Comparison of ENCODE assay signal across 32 cellular contexts in the genomic region with DNA sequence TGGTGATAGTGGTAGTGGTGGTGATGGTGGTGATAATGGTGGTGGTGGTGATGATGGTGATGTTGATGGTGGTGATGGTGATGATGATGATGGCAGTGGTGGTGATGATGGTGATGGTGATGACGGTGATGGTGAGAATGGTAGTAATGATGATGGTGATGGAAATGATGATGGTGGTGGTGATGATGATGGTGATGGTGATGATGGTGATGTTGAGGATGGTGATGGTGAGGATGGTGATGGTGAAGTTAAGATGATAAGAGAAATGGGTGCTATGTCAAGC. TPM values are rescaled to one million over a fixed set of nuclear protein-coding genes. Genes with fewer than 3 reads are reported as not detected.
"Had no signal": no experiment of that assay in that cellular context is flagged by ENCODE, and none has a peak within 500 bp of the region (broad histone marks: within the 10 kb centered on the region; RNA-seq: fewer than 3 reads in every experiment).

No MANE protein-coding gene starts in this region.

- H3K4me1 Mint-ChIP-seq: activated CD4-positive, alpha-beta memory T cell treated with anti-CD3 and anti-CD28 coated beads, Interleukin-2, amount 10 ng/mL, durations not matched to agents 7 days and 5 days; activated CD8-positive, alpha-beta memory T cell treated with anti-CD3 and anti-CD28 coated beads, Interleukin-2, amount 10 ng/mL, durations not matched to agents 7 days and 5 days; activated naive CD4-positive, alpha-beta T cell treated with anti-CD3 and anti-CD28 coated beads, Interleukin-2, amount 10 ng/mL, durations not matched to agents 7 days and 5 days had no signal

- H3K36me3 ChIP-seq: cardiac muscle cell, Peyer's patch, WERI-Rb-1 had no signal

- ATAC-seq: activated CD8-positive, alpha-beta memory T cell treated with anti-CD3 and anti-CD28 coated beads, Interleukin-2, amount 10 ng/mL, durations not matched to agents 7 days and 5 days; activated naive CD8-positive, alpha-beta T cell treated with anti-CD3 and anti-CD28 coated beads, Interleukin-2, amount 50 U/mL, for 24 hours; PC-3; Right ventricle myocardium inferior; SK-N-SH treated with all-trans-retinoic acid at 6 μM for 48 hours; T-cell had no signal

- DNase-seq: activated CD4-positive, alpha-beta memory T cell treated with anti-CD3 and anti-CD28 coated beads, Interleukin-2, amount 10 ng/mL, durations not matched to agents 7 days and 5 days; activated CD4-positive, alpha-beta T cell treated with anti-CD3 and anti-CD28 coated beads for 1 hour; activated CD4-positive, alpha-beta T cell treated with anti-CD3 and anti-CD28 coated beads for 48 hours; activated CD4-positive, CD25-positive, alpha-beta regulatory T cell; activated CD8-positive, alpha-beta memory T cell treated with anti-CD3 and anti-CD28 coated beads for 24 hours; activated CD8-positive, alpha-beta memory T cell treated with anti-CD3 and anti-CD28 coated beads, Interleukin-2, amount 10 ng/mL, durations not matched to agents 7 days and 5 days; activated CD8-positive, alpha-beta memory T cell treated with anti-CD3 and anti-CD28 coated beads, Interleukin-2, amount 50 U/mL, for 48 hours; activated effector memory CD4-positive, alpha-beta T cell treated with Interleukin-2 at 50 U/mL for 16 hours; activated naive CD4-positive, alpha-beta T cell treated with anti-CD3 and anti-CD28 coated beads, Interleukin-2, amount 10 ng/mL, durations not matched to agents 7 days and 5 days; activated naive CD8-positive, alpha-beta T cell treated with anti-CD3 and anti-CD28 coated beads, Interleukin-2, amount 50 U/mL, for 24 hours; activated T-cell treated with anti-CD3 and anti-CD28 coated beads, Interleukin-2, amount 50 U/mL, for 48 hours; Karpas-422; NCI-H1105; NCI-H1417 treated with DMSO at 0.1 percent for 48 hours; NCI-H187 treated with DMSO at 0.1 percent for 48 hours; NCI-H2081; PC-3; SIG-M5; T-helper 2 cell; T-helper 9 cell had no signal

- H3K4me3 ChIP-seq: cardiac muscle cell, Peyer's patch had no signal

- H3K4me3 Mint-ChIP-seq: activated CD4-positive, alpha-beta memory T cell treated with anti-CD3 and anti-CD28 coated beads, Interleukin-2, amount 10 ng/mL, durations not matched to agents 7 days and 5 days; activated CD8-positive, alpha-beta memory T cell treated with anti-CD3 and anti-CD28 coated beads, Interleukin-2, amount 10 ng/mL, durations not matched to agents 7 days and 5 days; activated naive CD4-positive, alpha-beta T cell treated with anti-CD3 and anti-CD28 coated beads, Interleukin-2, amount 10 ng/mL, durations not matched to agents 7 days and 5 days; activated naive CD8-positive, alpha-beta T cell; activated naive CD8-positive, alpha-beta T cell treated with anti-CD3 and anti-CD28 coated beads, Interleukin-2, amount 50 U/mL, for 24 hours; T-cell had no signal

- H3K36me3 Mint-ChIP-seq: activated CD8-positive, alpha-beta memory T cell treated with anti-CD3 and anti-CD28 coated beads, Interleukin-2, amount 10 ng/mL, durations not matched to agents 7 days and 5 days; activated naive CD4-positive, alpha-beta T cell treated with anti-CD3 and anti-CD28 coated beads, Interleukin-2, amount 10 ng/mL, durations not matched to agents 7 days and 5 days; activated naive CD8-positive, alpha-beta T cell had no signal

- H3K27ac ChIP-seq: cardiac muscle cell, Peyer's patch, RWPE1, WERI-Rb-1 had no signal

- H3K27ac Mint-ChIP-seq: activated CD4-positive, alpha-beta memory T cell treated with anti-CD3 and anti-CD28 coated beads, Interleukin-2, amount 10 ng/mL, durations not matched to agents 7 days and 5 days; activated CD8-positive, alpha-beta memory T cell treated with anti-CD3 and anti-CD28 coated beads, Interleukin-2, amount 10 ng/mL, durations not matched to agents 7 days and 5 days; activated naive CD4-positive, alpha-beta T cell treated with anti-CD3 and anti-CD28 coated beads, Interleukin-2, amount 10 ng/mL, durations not matched to agents 7 days and 5 days; activated naive CD8-positive, alpha-beta T cell; activated naive CD8-positive, alpha-beta T cell treated with anti-CD3 and anti-CD28 coated beads, Interleukin-2, amount 50 U/mL, for 24 hours; T-cell had no signal

RNA-seq across cellular contexts. Expression of a gene that starts 11.8 kb away (rescaled TPM):
- total RNA-seq: activated CD4-positive, alpha-beta memory T cell treated with anti-CD3 and anti-CD28 coated beads, Interleukin-2, amount 10 ng/mL, durations not matched to agents 7 days and 5 days; activated CD8-positive, alpha-beta memory T cell treated with anti-CD3 and anti-CD28 coated beads, Interleukin-2, amount 10 ng/mL, durations not matched to agents 7 days and 5 days; aorta; cardiac muscle cell; MCF 10A; NCI-H460; PC-3; Peyer's patch; Right ventricle myocardium inferior; SK-MEL-5; T-cell had no signal
- polyA plus RNA-seq: aorta, cardiac muscle cell had no signal

RNA-seq across cellular contexts. Expression of a gene that starts 25.4 kb away (rescaled TPM):
- total RNA-seq: activated CD4-positive, alpha-beta memory T cell treated with anti-CD3 and anti-CD28 coated beads, Interleukin-2, amount 10 ng/mL, durations not matched to agents 7 days and 5 days; activated CD8-positive, alpha-beta memory T cell treated with anti-CD3 and anti-CD28 coated beads, Interleukin-2, amount 10 ng/mL, durations not matched to agents 7 days and 5 days; aorta; cardiac muscle cell; MCF 10A; NCI-H460; PC-3; Right ventricle myocardium inferior; SK-MEL-5; T-cell had no signal
- polyA plus RNA-seq: aorta, cardiac muscle cell had no signal
